ENCODE assay signal across 21 cellular contexts in genomic region chr1:177278626-177279390, GRCh38.
A peak's percentile ranks its signal among the peaks of the same experiment; 100 is the strongest.
DNase-seq lines count a peak whose midpoint lies in the region; ATAC-seq and TF ChIP-seq lines count a peak whose summit lies in the region.
"Had no signal": no experiment of that assay in that cellular context is flagged by ENCODE, and none has a peak within 500 bp of the region (broad histone marks: within the 10 kb centered on the region; RNA-seq: fewer than 3 reads in every experiment).

No MANE protein-coding gene starts in this region.

- no peak overlapping the region for H3K27ac Mint-ChIP-seq in mesothelial cell of epicardium
- H3K27ac Mint-ChIP-seq: activated naive CD4-positive, alpha-beta T cell treated with anti-CD3 and anti-CD28 coated beads for 36 hours had no signal

- H3K4me1 ChIP-seq in adipocyte (ENCODE audit: control insufficient read depth, insufficient read depth, low read length): peaks cover 15% of the 10 kb centered on the region
- peaks cover 4% of the 10 kb centered on the region for H3K4me1 ChIP-seq in fibroblast of lung (ENCODE audit: control insufficient read depth, extremely low read depth, insufficient read depth, low read length)

- DNase-seq in HT1080 (ENCODE audit: low read depth) (peak; percentile 75), adipocyte (ENCODE audit: low read depth) (peak; percentile 7), fibroblast of lung (ENCODE audit: low read depth in 2 of 2) (peak; percentile 70 to 71), posterior vena cava (ENCODE audit: low spot score) (peak; percentile 73), NCI-H128 (lab: John Stamatoyannopoulos, UW; ENCODE audit: unreplicated experiment) (no peak), mesothelial cell of epicardium (ENCODE audit: low spot score in 2 of 2, unreplicated experiment in 2 of 2) (no peak), NCI-H2196 (lab: John Stamatoyannopoulos, UW; ENCODE audit: unreplicated experiment) (no peak)
- DNase-seq: activated CD4-positive, alpha-beta T cell treated with anti-CD3 and anti-CD28 coated beads for 48 hours; activated CD8-positive, alpha-beta memory T cell treated with anti-CD3 and anti-CD28 coated beads, Interleukin-2, amount 50 U/mL, for 48 hours; activated naive CD4-positive, alpha-beta T cell treated with anti-CD3 and anti-CD28 coated beads for 36 hours; Calu3; KBM-7; NCI-H1092 treated with DMSO at 0.1 percent for 48 hours; ovary; PC-3; SK-N-SH; stimulated activated CD4-positive, alpha-beta T cell treated with anti-CD3 and anti-CD28 coated beads, Interleukin-4, amount 100 ng/mL, for 24 hours; T1000 had no signal

- no peak overlapping the region for H3K4me2 ChIP-seq in fibroblast of lung (ENCODE audit: extremely low read depth, insufficient read depth, low read length)
- H3K4me2 ChIP-seq: SK-N-SH had no signal

- H3K9ac ChIP-seq in adipocyte (ENCODE audit: low read length) (no peak overlapping the region), fibroblast of lung (ENCODE audit: insufficient read depth, low read length) (no peak overlapping the region)
- H3K9ac ChIP-seq: SK-N-SH had no signal

- H3K36me3 Mint-ChIP-seq in mesothelial cell of epicardium: no peaks in the 10 kb centered on the region

- peaks cover 43% of the 10 kb centered on the region for H3K27me3 ChIP-seq in adipocyte (replicated peaks; ENCODE audit: control insufficient read depth, insufficient read depth, low read length)
- H3K27me3 ChIP-seq in fibroblast of lung (ENCODE audit: control insufficient read depth, insufficient read depth, low read length): no peaks in the 10 kb centered on the region
- H3K27me3 ChIP-seq: ovary, suprapubic skin had no signal

- no peaks in the 10 kb centered on the region for H3K79me2 ChIP-seq in fibroblast of lung (ENCODE audit: control insufficient read depth, insufficient read depth, low read length)

- no peak overlapping the region for H2AFZ ChIP-seq in fibroblast of lung (ENCODE audit: low read length)

- H3K4me1 Mint-ChIP-seq in mesothelial cell of epicardium: peaks cover 3% of the 10 kb centered on the region

- TF ChIP-seq CTCF in fibroblast of lung (conservative IDR thresholded peaks at IDR 0.05 in 1 of 2, IDR thresholded peaks at IDR 0.05 in 1 of 2; ENCODE audit: low read depth in 1 of 2, low read length in 2 of 2) (peak in 1 of 2 donors; percentile 9), mesothelial cell of epicardium (IDR thresholded peaks at IDR 0.05; ENCODE audit: unreplicated experiment) (no peak)

- peaks cover 26% of the 10 kb centered on the region for H3K27me3 Mint-ChIP-seq in mesothelial cell of epicardium (ENCODE audit: low read depth)

- H3K4me3 ChIP-seq in adipocyte (ENCODE audit: low read length) (no peak overlapping the region), fibroblast of lung (replicated peaks in 1 of 4; ENCODE audit: control extremely low read depth in 1 of 4, insufficient read depth in 1 of 4, low read depth in 3 of 4, low read length in 4 of 4) (no peak overlapping the region)
- H3K4me3 ChIP-seq: ovary, suprapubic skin had no signal

- no peaks in the 10 kb centered on the region for H4K20me1 ChIP-seq in fibroblast of lung (ENCODE audit: control insufficient read depth, extremely low read depth, insufficient read depth, low read length)

- intact Hi-C loops in posterior vena cava (cut with DNase I): no loop called here

- no peak overlapping the region for H3K27ac ChIP-seq in fibroblast of lung (ENCODE audit: insufficient read depth, low read length)
- H3K27ac ChIP-seq: ovary, suprapubic skin had no signal

- H3K4me3 Mint-ChIP-seq in mesothelial cell of epicardium: no peak overlapping the region
- H3K4me3 Mint-ChIP-seq: activated naive CD4-positive, alpha-beta T cell treated with anti-CD3 and anti-CD28 coated beads for 36 hours had no signal

- H3K9me3 ChIP-seq in adipocyte (ENCODE audit: control insufficient read depth, low read length) (no peaks in the 10 kb centered on the region), fibroblast of lung (ENCODE audit: control insufficient read depth, insufficient read depth, low read depth, low read length) (no peaks in the 10 kb centered on the region)
- H3K9me3 ChIP-seq: ovary, SK-N-SH, suprapubic skin had no signal

- no peaks in the 10 kb centered on the region for H3K9me3 Mint-ChIP-seq in mesothelial cell of epicardium

- H3K36me3 ChIP-seq in adipocyte (ENCODE audit: control insufficient read depth, insufficient read depth, low read length, severe bottlenecking) (no peaks in the 10 kb centered on the region), fibroblast of lung (ENCODE audit: control insufficient read depth, insufficient read depth, low read length) (no peaks in the 10 kb centered on the region)
- H3K36me3 ChIP-seq: ovary, suprapubic skin had no signal

- ATAC-seq in GM21619 (IDR thresholded peaks at IDR 0.05; ENCODE audit: unreplicated experiment): no peak
- ATAC-seq: left lobe of liver, PC-3 had no signal

Comparison
In these comparisons a context has a peak if more than half of its experiments do, and no peak if none do; other contexts are left out.
1. DNase-seq: peak in HT1080 (single experiment), adipocyte (single experiment), fibroblast of lung (2 of 2) and posterior vena cava (single experiment); none in NCI-H128 (single experiment), mesothelial cell of epicardium (0 of 2) and NCI-H2196 (single experiment).